Comparison of ENCODE assay signal across 1 cellular context in genomic region chr22:41106122-41106968, GRCh38.
TF ChIP-seq lines count a peak whose summit lies in the region.

No MANE protein-coding gene starts in this region.

TF ChIP-seq in HepG2, 621 proteins besides CTCF, POLR2A, EP300 and RAD21 (continued from another document and continues in another):
- TF ChIP-seq HNF1A (IDR thresholded peaks at IDR 0.05; ENCODE audit: low read depth) (0 out of 2 replicates have a peak, but pooled peaks have one; percentile 24), HNF1A (CRISPR knock-in tag; IDR thresholded peaks at IDR 0.05; ENCODE audit: borderline replicate concordance) (no peak), ZNF253 (CRISPR knock-in tag; IDR thresholded peaks at IDR 0.05; ENCODE audit: borderline replicate concordance) (no peak), ZNF280D (CRISPR knock-in tag; IDR thresholded peaks at IDR 0.05) (no peak), ZNF75D (CRISPR knock-in tag; IDR thresholded peaks at IDR 0.05; ENCODE audit: borderline replicate concordance) (no peak), ZFP41 (CRISPR knock-in tag; IDR thresholded peaks at IDR 0.05; ENCODE audit: borderline replicate concordance) (no peak), HHEX (CRISPR knock-in tag; IDR thresholded peaks at IDR 0.05) (no peak), ZNF772 (CRISPR knock-in tag; IDR thresholded peaks at IDR 0.05) (peak; percentile 36; the same call in 1 of the 2 replicates), SMAD1 (CRISPR knock-in tag; IDR thresholded peaks at IDR 0.05; ENCODE audit: borderline replicate concordance, low read depth) (no peak), HNRNPH1 (optimal IDR thresholded peaks at IDR 0.05; ENCODE audit: low read depth, low read length) (no peak), ZNF280B (CRISPR knock-in tag; IDR thresholded peaks at IDR 0.05; ENCODE audit: borderline replicate concordance) (no peak), SIX4 (CRISPR knock-in tag; IDR thresholded peaks at IDR 0.05) (no peak), ETS1 (CRISPR knock-in tag; IDR thresholded peaks at IDR 0.05) (no peak), ZNF274 (CRISPR knock-in tag; IDR thresholded peaks at IDR 0.05) (no peak), YEATS2 (CRISPR knock-in tag; IDR thresholded peaks at IDR 0.05; ENCODE audit: borderline replicate concordance) (no peak), GATAD2A (CRISPR knock-in tag; IDR thresholded peaks at IDR 0.05) (peak; percentile 70), ZNF615 (CRISPR knock-in tag; IDR thresholded peaks at IDR 0.05; ENCODE audit: borderline replicate concordance) (no peak), CSRNP2 (CRISPR knock-in tag; conservative IDR thresholded peaks at IDR 0.05; ENCODE audit: low read depth) (no peak), TCF7 (IDR thresholded peaks at IDR 0.05; ENCODE audit: low read depth) (peak; percentile 61)
- TF ChIP-seq, protein P1, sequence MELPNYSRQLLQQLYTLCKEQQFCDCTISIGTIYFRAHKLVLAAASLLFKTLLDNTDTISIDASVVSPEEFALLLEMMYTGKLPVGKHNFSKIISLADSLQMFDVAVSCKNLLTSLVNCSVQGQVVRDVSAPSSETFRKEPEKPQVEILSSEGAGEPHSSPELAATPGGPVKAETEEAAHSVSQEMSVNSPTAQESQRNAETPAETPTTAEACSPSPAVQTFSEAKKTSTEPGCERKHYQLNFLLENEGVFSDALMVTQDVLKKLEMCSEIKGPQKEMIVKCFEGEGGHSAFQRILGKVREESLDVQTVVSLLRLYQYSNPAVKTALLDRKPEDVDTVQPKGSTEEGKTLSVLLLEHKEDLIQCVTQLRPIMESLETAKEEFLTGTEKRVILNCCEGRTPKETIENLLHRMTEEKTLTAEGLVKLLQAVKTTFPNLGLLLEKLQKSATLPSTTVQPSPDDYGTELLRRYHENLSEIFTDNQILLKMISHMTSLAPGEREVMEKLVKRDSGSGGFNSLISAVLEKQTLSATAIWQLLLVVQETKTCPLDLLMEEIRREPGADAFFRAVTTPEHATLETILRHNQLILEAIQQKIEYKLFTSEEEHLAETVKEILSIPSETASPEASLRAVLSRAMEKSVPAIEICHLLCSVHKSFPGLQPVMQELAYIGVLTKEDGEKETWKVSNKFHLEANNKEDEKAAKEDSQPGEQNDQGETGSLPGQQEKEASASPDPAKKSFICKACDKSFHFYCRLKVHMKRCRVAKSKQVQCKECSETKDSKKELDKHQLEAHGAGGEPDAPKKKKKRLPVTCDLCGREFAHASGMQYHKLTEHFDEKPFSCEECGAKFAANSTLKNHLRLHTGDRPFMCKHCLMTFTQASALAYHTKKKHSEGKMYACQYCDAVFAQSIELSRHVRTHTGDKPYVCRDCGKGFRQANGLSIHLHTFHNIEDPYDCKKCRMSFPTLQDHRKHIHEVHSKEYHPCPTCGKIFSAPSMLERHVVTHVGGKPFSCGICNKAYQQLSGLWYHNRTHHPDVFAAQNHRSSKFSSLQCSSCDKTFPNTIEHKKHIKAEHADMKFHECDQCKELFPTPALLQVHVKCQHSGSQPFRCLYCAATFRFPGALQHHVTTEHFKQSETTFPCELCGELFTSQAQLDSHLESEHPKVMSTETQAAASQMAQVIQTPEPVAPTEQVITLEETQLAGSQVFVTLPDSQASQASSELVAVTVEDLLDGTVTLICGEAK (IDR thresholded peaks at IDR 0.05), result no peak
- TF ChIP-seq, protein P1 (CRISPR knock-in tag; IDR thresholded peaks at IDR 0.05), result no peak
- TF ChIP-seq, protein P2, sequence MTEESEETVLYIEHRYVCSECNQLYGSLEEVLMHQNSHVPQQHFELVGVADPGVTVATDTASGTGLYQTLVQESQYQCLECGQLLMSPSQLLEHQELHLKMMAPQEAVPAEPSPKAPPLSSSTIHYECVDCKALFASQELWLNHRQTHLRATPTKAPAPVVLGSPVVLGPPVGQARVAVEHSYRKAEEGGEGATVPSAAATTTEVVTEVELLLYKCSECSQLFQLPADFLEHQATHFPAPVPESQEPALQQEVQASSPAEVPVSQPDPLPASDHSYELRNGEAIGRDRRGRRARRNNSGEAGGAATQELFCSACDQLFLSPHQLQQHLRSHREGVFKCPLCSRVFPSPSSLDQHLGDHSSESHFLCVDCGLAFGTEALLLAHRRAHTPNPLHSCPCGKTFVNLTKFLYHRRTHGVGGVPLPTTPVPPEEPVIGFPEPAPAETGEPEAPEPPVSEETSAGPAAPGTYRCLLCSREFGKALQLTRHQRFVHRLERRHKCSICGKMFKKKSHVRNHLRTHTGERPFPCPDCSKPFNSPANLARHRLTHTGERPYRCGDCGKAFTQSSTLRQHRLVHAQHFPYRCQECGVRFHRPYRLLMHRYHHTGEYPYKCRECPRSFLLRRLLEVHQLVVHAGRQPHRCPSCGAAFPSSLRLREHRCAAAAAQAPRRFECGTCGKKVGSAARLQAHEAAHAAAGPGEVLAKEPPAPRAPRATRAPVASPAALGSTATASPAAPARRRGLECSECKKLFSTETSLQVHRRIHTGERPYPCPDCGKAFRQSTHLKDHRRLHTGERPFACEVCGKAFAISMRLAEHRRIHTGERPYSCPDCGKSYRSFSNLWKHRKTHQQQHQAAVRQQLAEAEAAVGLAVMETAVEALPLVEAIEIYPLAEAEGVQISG (CRISPR knock-in tag; IDR thresholded peaks at IDR 0.05), result no peak
- TF ChIP-seq, protein P3, sequence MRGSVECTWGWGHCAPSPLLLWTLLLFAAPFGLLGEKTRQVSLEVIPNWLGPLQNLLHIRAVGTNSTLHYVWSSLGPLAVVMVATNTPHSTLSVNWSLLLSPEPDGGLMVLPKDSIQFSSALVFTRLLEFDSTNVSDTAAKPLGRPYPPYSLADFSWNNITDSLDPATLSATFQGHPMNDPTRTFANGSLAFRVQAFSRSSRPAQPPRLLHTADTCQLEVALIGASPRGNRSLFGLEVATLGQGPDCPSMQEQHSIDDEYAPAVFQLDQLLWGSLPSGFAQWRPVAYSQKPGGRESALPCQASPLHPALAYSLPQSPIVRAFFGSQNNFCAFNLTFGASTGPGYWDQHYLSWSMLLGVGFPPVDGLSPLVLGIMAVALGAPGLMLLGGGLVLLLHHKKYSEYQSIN (CRISPR knock-in tag; IDR thresholded peaks at IDR 0.05; ENCODE audit: borderline replicate concordance), result no peak
- TF ChIP-seq, protein P4, sequence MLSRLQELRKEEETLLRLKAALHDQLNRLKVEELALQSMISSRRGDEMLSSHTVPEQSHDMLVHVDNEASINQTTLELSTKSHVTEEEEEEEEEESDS (CRISPR knock-in tag; IDR thresholded peaks at IDR 0.05; ENCODE audit: borderline replicate concordance), result no peak
